ENCODE assay signal across 21 cellular contexts in genomic region chr6:13048113-13048512, GRCh38.
DNase-seq lines count a peak whose midpoint lies in the region; ATAC-seq and TF ChIP-seq lines count a peak whose summit lies in the region.
"Had no signal": no experiment of that assay in that cellular context is flagged by ENCODE, and none has a peak within 500 bp of the region (broad histone marks: within the 10 kb centered on the region; RNA-seq: fewer than 3 reads in every experiment).

No MANE protein-coding gene starts in this region.

- 50 to 58% methylated on average over 2 of the region's 2 CpGs for WGBS in body of pancreas, 2 donors

- H3K9me3 ChIP-seq in body of pancreas, result no peaks in the 10 kb centered on the region
- H3K9me3 ChIP-seq: SK-N-SH had no signal

- H3K27ac ChIP-seq in body of pancreas, result no peak overlapping the region

- intact Hi-C loops in body of pancreas (cut with DNase I), result no loop called here

- H3K36me3 ChIP-seq in body of pancreas (replicated peaks in 1 of 2; ENCODE audit: insufficient read depth in 1 of 2, low read depth in 2 of 2), result no peaks in the 10 kb centered on the region

- H3K27me3 ChIP-seq in body of pancreas, result no peaks in the 10 kb centered on the region

- DNase-seq in M059J (ENCODE audit: low read depth) (peak; percentile 7), body of pancreas (peak in 3 of 4 donors; percentile 22 to 29 (median 28)), fibroblast of the aortic adventitia (ENCODE audit: low read depth) (peak; percentile 1), GOT3 (lab: John Stamatoyannopoulos, UW) (no peak)
- DNase-seq: ACHN, DMS79 treated with DMSO at 0.1 percent for 48 hours, KBM-7, MV-4-11, NCI-H1694 treated with DMSO at 0.1 percent for 48 hours, NCI-H2107, NCI-H2227 treated with DMSO at 0.1 percent for 48 hours, NCI-H524, NCI-H82, PC-3, RPMI8226, SHP77 treated with DMSO at 0.1 percent for 48 hours, SK-N-SH had no signal

- TF ChIP-seq POLR2A in body of pancreas (IDR thresholded peaks at IDR 0.05), result no peak

- H3K4me1 ChIP-seq in body of pancreas, result no peaks in the 10 kb centered on the region

- ATAC-seq in body of pancreas (peak; percentile 66), HG02759 (IDR thresholded peaks at IDR 0.05; ENCODE audit: unreplicated experiment) (no peak), HG03457 (IDR thresholded peaks at IDR 0.05; ENCODE audit: unreplicated experiment) (no peak), GM21619 (IDR thresholded peaks at IDR 0.05; ENCODE audit: unreplicated experiment) (no peak)
- ATAC-seq: GM23338, PC-3 had no signal

- TF ChIP-seq CTCF in body of pancreas (IDR thresholded peaks at IDR 0.05) (no peak), fibroblast of the aortic adventitia (IDR thresholded peaks at IDR 0.05; ENCODE audit: insufficient read depth, low read length) (no peak)

- no peak overlapping the region for H3K4me3 ChIP-seq in body of pancreas
- no peak overlapping the region for H3K4me3 ChIP-seq in fibroblast of the aortic adventitia (ENCODE audit: low read depth, low read length)
- H3K4me3 ChIP-seq: GM23338 had no signal
